1 cellular context compared by ENCODE assay signal in genomic region chr16:10927497-10928112, GRCh38.
TF ChIP-seq lines count a peak whose summit lies in the region.

No MANE protein-coding gene starts in this region.

TF ChIP-seq in GM12878, 131 proteins besides CTCF, POLR2A, EP300 and RAD21 (continued from another document):
- TF ChIP-seq PBX3 (IDR thresholded peaks at IDR 0.05; ENCODE audit: insufficient replicate concordance, low read depth, low read length), result no peak
- 0 out of 2 replicates have a peak, but pooled peaks have one; percentile 20 for TF ChIP-seq ATF2 (IDR thresholded peaks at IDR 0.05; ENCODE audit: low read length)
- no peak for TF ChIP-seq NR2C2 (IDR thresholded peaks at IDR 0.05; ENCODE audit: borderline replicate concordance, control insufficient read depth, insufficient read length, low read depth)
- no peak for TF ChIP-seq CHD1 (IDR thresholded peaks at IDR 0.05; ENCODE audit: low read depth, low read length)
- peak; percentile 8; the same call in 1 of the 2 replicates for TF ChIP-seq SMAD5 (IDR thresholded peaks at IDR 0.05; ENCODE audit: low read depth)
- TF ChIP-seq BCL3 (IDR thresholded peaks at IDR 0.05; ENCODE audit: borderline replicate concordance, insufficient read depth, low read depth, low read length, poor library complexity, severe bottlenecking), result peak; percentile 64
- TF ChIP-seq POLR2AphosphoS5 (IDR thresholded peaks at IDR 0.05; ENCODE audit: low read length), result peak; percentile 73
- TF ChIP-seq GATAD2B (conservative IDR thresholded peaks at IDR 0.05; ENCODE audit: low read depth), result no peak
- no peak for TF ChIP-seq NFIC (IDR thresholded peaks at IDR 0.05; ENCODE audit: low read depth, low read length)
